ENCODE assay signal across 20 cellular contexts in the genomic region with DNA sequence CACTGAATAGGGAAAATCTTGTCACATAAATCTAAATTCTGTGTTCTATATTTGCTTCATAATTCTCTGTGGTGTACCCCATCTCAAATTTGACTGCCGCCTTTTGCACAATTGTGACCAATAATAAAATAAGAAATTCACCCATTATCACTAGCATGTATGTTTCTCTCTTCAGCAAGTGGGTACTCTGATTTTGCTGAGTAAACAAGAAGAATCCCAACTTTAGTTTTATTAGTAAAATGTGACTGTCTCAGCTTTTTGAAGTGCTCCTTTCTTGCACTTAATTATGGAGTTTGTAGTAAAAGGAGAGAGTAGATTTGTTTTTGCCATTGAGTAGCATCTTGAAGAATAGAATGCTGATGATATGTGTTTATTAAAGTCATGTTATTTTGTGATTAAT. TPM values are rescaled to one million over a fixed set of nuclear protein-coding genes. Genes with fewer than 3 reads are reported as not detected.
DNase-seq lines count a peak whose midpoint lies in the region; ATAC-seq, FAIRE-seq and TF ChIP-seq lines count a peak whose summit lies in the region.
"Had no signal": no experiment of that assay in that cellular context is flagged by ENCODE, and none has a peak within 500 bp of the region (broad histone marks: within the 10 kb centered on the region; RNA-seq: fewer than 3 reads in every experiment).

No MANE protein-coding gene starts in this region.

- H4K20me1 ChIP-seq in DOHH2 (ENCODE audit: control insufficient read depth, insufficient read depth, low read depth, low read length): no peaks in the 10 kb centered on the region
- no peaks in the 10 kb centered on the region for H4K20me1 ChIP-seq in MM.1S (ENCODE audit: insufficient read depth, low read length)

- H3K79me2 ChIP-seq in DOHH2 (ENCODE audit: control insufficient read depth, low read length): peaks cover 25% of the 10 kb centered on the region
- peaks cover 28% of the 10 kb centered on the region for H3K79me2 ChIP-seq in MM.1S (ENCODE audit: low read length)

- no peak for FAIRE-seq in A549 (lab: Jason Lieb, UNC)
- FAIRE-seq: A204.1, G401.6 had no signal

- DNase-seq in A549 (ENCODE audit: low read depth in 1 of 2, low spot score in 1 of 2): no peak
- no peak for DNase-seq in MM.1S
- DNase-seq in body of pancreas: no peak
- DNase-seq in hepatic stellate cell (ENCODE audit: low spot score): no peak
- DNase-seq in NCI-H748 (lab: John Stamatoyannopoulos, UW; ENCODE audit: unreplicated experiment): no peak
- no peak for DNase-seq in germinal center (ENCODE audit: low spot score)
- DNase-seq: ACHN; AML-193; BE2C; CD4-positive, alpha-beta T cell; CD8-positive, alpha-beta memory T cell; DMS53; DMS79 treated with DMSO at 0.1 percent for 48 hours; GOT3; H7; HCEC 1CT had no signal

- H3K9ac ChIP-seq in MM.1S (ENCODE audit: low read length): no peak overlapping the region
- H3K9ac ChIP-seq: BLaER1 treated with 17β-estradiol and CSF1 and Interleukin-3, amounts not matched to agents 10 nM and 100 nM had no signal

- WGBS in A549 (ENCODE audit: missing lambda C conversion rate): 93% methylated on average over 1 of the region's 1 CpG
- WGBS in body of pancreas, 2 donors: 34 to 37% methylated on average over 1 of the region's 1 CpG

- POLR2A ChIA-PET in A549 (lab: Yijun Ruan, JAX): no interaction called here

- no peak for TF ChIP-seq RAD21 in A549 (conservative IDR thresholded peaks at IDR 0.05 in 1 of 2, IDR thresholded peaks at IDR 0.05 in 1 of 2)

- CTCF ChIA-PET in A549 (lab: Yijun Ruan, JAX): no interaction called here

- ATAC-seq in A549: no peak
- ATAC-seq in body of pancreas: no peak

- H3K4me2 ChIP-seq in A549: no peak overlapping the region
- H3K4me2 ChIP-seq in DOHH2 (ENCODE audit: low read length): 0 out of 2 replicates have a peak overlapping the region, but pooled peaks have one; percentile 4
- H3K4me2 ChIP-seq in MM.1S (ENCODE audit: low read depth, low read length): peak overlapping the region; percentile 66

- H3K27me3 ChIP-seq in DOHH2 (ENCODE audit: control insufficient read depth, low read length) (no peaks in the 10 kb centered on the region), MM.1S (replicated peaks; ENCODE audit: insufficient read depth, low read length) (no peaks in the 10 kb centered on the region), body of pancreas (no peaks in the 10 kb centered on the region)
- H3K27me3 ChIP-seq: BE2C; BLaER1 treated with 17β-estradiol and CSF1 and Interleukin-3, amounts not matched to agents 10 nM and 100 nM had no signal

- H2AFZ ChIP-seq in MM.1S (ENCODE audit: low read length): no peak overlapping the region

- H3K4me1 ChIP-seq in A549 (peaks cover 13% of the 10 kb centered on the region), DOHH2 (ENCODE audit: control insufficient read depth, low read length) (peaks cover 25% of the 10 kb centered on the region), MM.1S (ENCODE audit: low read length) (peaks cover 61% of the 10 kb centered on the region), body of pancreas (peaks cover 79% of the 10 kb centered on the region)
- H3K4me1 ChIP-seq: BE2C had no signal

- H3K4me3 ChIP-seq in A549 (no peak overlapping the region), DOHH2 (ENCODE audit: low read length) (no peak overlapping the region), MM.1S (ENCODE audit: low read length) (no peak overlapping the region), body of pancreas (no peak overlapping the region)
- H3K4me3 ChIP-seq: BLaER1 treated with 17β-estradiol and CSF1 and Interleukin-3, amounts not matched to agents 10 nM and 100 nM had no signal

- no peak overlapping the region for H3K27ac ChIP-seq in A549
- no peak overlapping the region for H3K27ac ChIP-seq in DOHH2 (ENCODE audit: low read depth, low read length)
- peak overlapping the region; percentile 34; the same call in 1 of the 2 replicates for H3K27ac ChIP-seq in MM.1S (ENCODE audit: low read length)
- H3K27ac ChIP-seq in body of pancreas: peak overlapping the region in 3 of 4 donors; percentile 24 to 100 (median 35)
- H3K27ac ChIP-seq: BLaER1 treated with 17β-estradiol and CSF1 and Interleukin-3, amounts not matched to agents 10 nM and 100 nM had no signal

- H3F3A ChIP-seq in DOHH2 (ENCODE audit: control insufficient read depth, insufficient read depth): no peaks in the 10 kb centered on the region
- H3F3A ChIP-seq in MM.1S (ENCODE audit: insufficient read depth, low read length): peaks cover 36% of the 10 kb centered on the region

- TF ChIP-seq POLR2A in A549 (IDR thresholded peaks at IDR 0.05; ENCODE audit: low read length): no peak
- no peak for TF ChIP-seq POLR2A in body of pancreas (IDR thresholded peaks at IDR 0.05)

- no peak for TF ChIP-seq EP300 in A549 (IDR thresholded peaks at IDR 0.05)

- no peaks in the 10 kb centered on the region for H3K9me3 ChIP-seq in A549
- H3K9me3 ChIP-seq in DOHH2 (ENCODE audit: control insufficient read depth, insufficient read depth, low read length): no peaks in the 10 kb centered on the region
- H3K9me3 ChIP-seq in MM.1S (replicated peaks; ENCODE audit: insufficient read depth, low read length): no peaks in the 10 kb centered on the region
- no peaks in the 10 kb centered on the region for H3K9me3 ChIP-seq in body of pancreas
- H3K9me3 ChIP-seq: BE2C; BLaER1 treated with 17β-estradiol and CSF1 and Interleukin-3, amounts not matched to agents 10 nM and 100 nM had no signal

- intact Hi-C loops in body of pancreas (cut with DNase I): no loop called here

- H3K36me3 ChIP-seq in DOHH2 (ENCODE audit: control insufficient read depth, low read length): peaks cover 84% of the 10 kb centered on the region
- no peaks in the 10 kb centered on the region; the same call in 1 of the 2 replicates for H3K36me3 ChIP-seq in MM.1S (replicated peaks; ENCODE audit: insufficient read depth, low read length)
- H3K36me3 ChIP-seq in body of pancreas (replicated peaks in 1 of 2; ENCODE audit: insufficient read depth in 1 of 2, low read depth in 2 of 2): peaks cover 10 to 11% of the 10 kb centered on the region in 2 donors
- H3K36me3 ChIP-seq: BE2C had no signal

- TF ChIP-seq CTCF in A549 (IDR thresholded peaks at IDR 0.05) (no peak), DOHH2 (IDR thresholded peaks at IDR 0.05; ENCODE audit: low read depth, low read length, poor library complexity, severe bottlenecking) (no peak), MM.1S (IDR thresholded peaks at IDR 0.05; ENCODE audit: low read length) (no peak), body of pancreas (IDR thresholded peaks at IDR 0.05) (no peak)

- H3K9me2 ChIP-seq in DOHH2 (replicated peaks; ENCODE audit: control insufficient read depth, low read length) (no peaks in the 10 kb centered on the region), MM.1S (replicated peaks; ENCODE audit: insufficient read depth, low read length) (no peaks in the 10 kb centered on the region)

TF ChIP-seq in A549, 52 proteins besides CTCF, POLR2A, EP300 and RAD21:
- TF ChIP-seq MAFK (IDR thresholded peaks at IDR 0.05; ENCODE audit: partially characterized antibody) (peak; percentile 50), NR3C1 (IDR thresholded peaks at IDR 0.05) (no peak)

RNA-seq across cellular contexts. Expression of gene ITPRID2, which starts 16.1 kb away (rescaled TPM):
- 87.7 and 94.3 TPM in 2 replicates for polyA plus RNA-seq in A549 (2011; rRNA removed)
- 20.4 and 21.2 TPM in 2 replicates for polyA plus RNA-seq in A549 (2012; cell fraction: cytosol; rRNA removed)
- 19.9 and 21.3 TPM in 2 replicates for polyA plus RNA-seq in A549 (2012; cell fraction: nucleus; rRNA removed)
- 40.3 to 44.0 TPM (median 43.3 TPM) in 3 replicates for polyA plus RNA-seq in A549 (2017; fragmentation: RNase III; extraction: RNeasy Plus Mini Kit Qiagen cat#74134 plus additional on column Dnase treatment)
- polyA minus RNA-seq in A549 (2011; rRNA and poly(A)+ RNA removed): 63.8 and 67.2 TPM in 2 replicates
- total RNA-seq in body of pancreas: 100 to 1,000 TPM; 224 to 274 TPM

Comparison
In these comparisons a context has a peak if more than half of its experiments do, and no peak if none do; other contexts are left out.
1. H3K27ac ChIP-seq: peak in MM.1S (single experiment) and body of pancreas (3 of 4); none in A549 (0 of 2) and DOHH2 (single experiment).